Comparison of ENCODE assay signal across 13 cellular contexts in genomic region chr4:151035321-151035720, GRCh38. TPM values are rescaled to one million over a fixed set of nuclear protein-coding genes. Genes with fewer than 3 reads are reported as not detected.
A peak's percentile ranks its signal among the peaks of the same experiment; 100 is the strongest.
DNase-seq lines count a peak whose midpoint lies in the region; ATAC-seq and TF ChIP-seq lines count a peak whose summit lies in the region.
"Had no signal": no experiment of that assay in that cellular context is flagged by ENCODE, and none has a peak within 500 bp of the region (broad histone marks: within the 10 kb centered on the region; RNA-seq: fewer than 3 reads in every experiment).

No MANE protein-coding gene starts in this region.

- H3K27me3 Mint-ChIP-seq in GM23338 (ENCODE audit: insufficient read depth, low read depth, poor library complexity) (peaks cover 6% of the 10 kb centered on the region), WTC11 (ENCODE audit: low read depth) (no peaks in the 10 kb centered on the region)

- peak overlapping the region; percentile 19; the same call in 1 of the 2 replicates for H3K27ac Mint-ChIP-seq in GM23338
- peak overlapping the region; percentile 40 for H3K27ac Mint-ChIP-seq in WTC11
- H3K27ac Mint-ChIP-seq: activated T-helper 2 cell treated with anti-CD3 and anti-CD28 coated beads, Interferon-gamma antibody, Interleukin-2, Interleukin-4, amounts not matched to agents 10 μg/mL and 5 μg/mL and 100 μg/mL, durations not matched to agents 14 hours and 24 hours and 36 hours; IgD-negative memory B cell had no signal

- H3K79me1 ChIP-seq in trophoblast cell (ENCODE audit: low read length): no peaks in the 10 kb centered on the region

- no CpG with 5 or more reads among the region's 2 CpGs for WGBS in trophoblast cell (ENCODE audit: extremely low coverage, insufficient coverage, insufficient read length)

- H2AFZ ChIP-seq in GM23338 (no peak overlapping the region), trophoblast cell (ENCODE audit: insufficient read depth, low read length, poor library complexity) (no peak overlapping the region)

- no peak overlapping the region for H2BK5ac ChIP-seq in trophoblast cell (ENCODE audit: low read depth, low read length, poor library complexity)

- no peak overlapping the region for H2BK12ac ChIP-seq in trophoblast cell (ENCODE audit: low read length)

- no peak overlapping the region for H3K4me3 Mint-ChIP-seq in GM23338
- H3K4me3 Mint-ChIP-seq in WTC11: no peak overlapping the region
- H3K4me3 Mint-ChIP-seq: CD14-positive monocyte, IgD-negative memory B cell had no signal

- H3K4me3 ChIP-seq in GM23338 (no peak overlapping the region), trophoblast cell (ENCODE audit: low read depth, low read length) (no peak overlapping the region), BE2C (ENCODE audit: low read depth, low read length) (no peak overlapping the region)

- H3K23ac ChIP-seq in trophoblast cell (ENCODE audit: low read length): no peak overlapping the region

- TF ChIP-seq CTCF in GM23338 (conservative IDR thresholded peaks at IDR 0.05; ENCODE audit: low read depth in 2 of 2): no peak
- TF ChIP-seq CTCF in WTC11 (IDR thresholded peaks at IDR 0.05): no peak
- no peak for TF ChIP-seq CTCF in BE2C (IDR thresholded peaks at IDR 0.05; ENCODE audit: low read depth, low read length)

- no peak overlapping the region for H4K91ac ChIP-seq in trophoblast cell (ENCODE audit: low read depth, low read length)

- H2AK5ac ChIP-seq in trophoblast cell (ENCODE audit: low read length): no peak overlapping the region

- H3K14ac ChIP-seq in trophoblast cell (ENCODE audit: low read length): no peak overlapping the region

- no peaks in the 10 kb centered on the region for H3F3A ChIP-seq in GM23338 (replicated peaks; ENCODE audit: low read depth)

- H3K4me1 Mint-ChIP-seq in GM23338 (peaks cover 11% of the 10 kb centered on the region), WTC11 (peaks cover 19% of the 10 kb centered on the region)

- H3K36me3 Mint-ChIP-seq in GM23338 (ENCODE audit: low read depth) (peaks cover 23% of the 10 kb centered on the region), WTC11 (peaks cover 20% of the 10 kb centered on the region)
- H3K36me3 Mint-ChIP-seq: CD14-positive monocyte had no signal

- H3K4me1 ChIP-seq in GM23338 (ENCODE audit: insufficient read depth): peaks cover 12% of the 10 kb centered on the region
- no peaks in the 10 kb centered on the region for H3K4me1 ChIP-seq in trophoblast cell (ENCODE audit: control insufficient read depth in 1 of 2, insufficient read depth in 2 of 2, low read length in 2 of 2)
- no peaks in the 10 kb centered on the region for H3K4me1 ChIP-seq in BE2C

- H3K27ac ChIP-seq in GM23338 (ENCODE audit: low read depth) (peak overlapping the region; percentile 51), trophoblast cell (ENCODE audit: low read depth, low read length) (no peak overlapping the region)

- H3K27me3 ChIP-seq in GM23338 (ENCODE audit: insufficient read depth) (no peaks in the 10 kb centered on the region), trophoblast cell (ENCODE audit: insufficient read depth, low read length) (no peaks in the 10 kb centered on the region), BE2C (no peaks in the 10 kb centered on the region)

- H4K12ac ChIP-seq in trophoblast cell (ENCODE audit: low read depth, low read length): no peak overlapping the region

- H3K18ac ChIP-seq in trophoblast cell (ENCODE audit: low read length): no peak overlapping the region

- no peak overlapping the region for H3K9ac ChIP-seq in trophoblast cell (ENCODE audit: low read length)

- no peaks in the 10 kb centered on the region for H3K9me2 ChIP-seq in GM23338 (ENCODE audit: insufficient read depth)

- CTCF ChIA-PET in WTC11 (lab: Charles Lee): interaction anchor here (0.6 to 0.7 kb wide), 2 partner anchors 24 to 333 kb away, joined by 3 to 8 read pairs; no protein-coding TSS in a partner anchor

- no peak overlapping the region for H4K8ac ChIP-seq in trophoblast cell (ENCODE audit: low read depth, low read length)

- POLR2A ChIA-PET in WTC11 (lab: Charles Lee): no interaction called here

- in situ Hi-C loops in G401 (cut with HindIII; ENCODE audit: low sequenced_read_pairs): no loop called here

- no peaks in the 10 kb centered on the region for H3K9me3 Mint-ChIP-seq in GM23338
- H3K9me3 Mint-ChIP-seq in WTC11: peaks cover 11% of the 10 kb centered on the region; the same call in 1 of the 2 replicates
- H3K9me3 Mint-ChIP-seq: activated T-helper 2 cell treated with anti-CD3 and anti-CD28 coated beads, Interferon-gamma antibody, Interleukin-2, Interleukin-4, amounts not matched to agents 10 μg/mL and 5 μg/mL and 100 μg/mL, durations not matched to agents 14 hours and 24 hours and 36 hours; IgD-negative memory B cell had no signal

- H3K9me3 ChIP-seq in trophoblast cell (ENCODE audit: insufficient read depth, low read depth, low read length) (no peaks in the 10 kb centered on the region), BE2C (no peaks in the 10 kb centered on the region)

- H3K79me2 ChIP-seq in GM23338 (replicated peaks; ENCODE audit: insufficient read depth) (0 out of 2 replicates have a peak, but pooled peaks cover 8% of the 10 kb centered on the region), trophoblast cell (ENCODE audit: control insufficient read depth, insufficient read depth, low read length, poor library complexity) (no peaks in the 10 kb centered on the region)

- H3K4me2 ChIP-seq in GM23338 (no peak overlapping the region), trophoblast cell (ENCODE audit: low read length) (no peak overlapping the region)

- no peaks in the 10 kb centered on the region for H4K20me1 ChIP-seq in GM23338 (replicated peaks; ENCODE audit: insufficient read depth)

- ATAC-seq in GM23338 (peak; percentile 39; the same call in 2 of the 3 replicates), WTC11 (peak; percentile 66), sciatic nerve (no peak)

- H3K36me3 ChIP-seq in GM23338 (ENCODE audit: insufficient read depth): no peaks in the 10 kb centered on the region
- no peaks in the 10 kb centered on the region for H3K36me3 ChIP-seq in trophoblast cell (ENCODE audit: control insufficient read depth in 1 of 2, insufficient read depth in 2 of 2, low read length in 2 of 2)
- H3K36me3 ChIP-seq in BE2C: no peaks in the 10 kb centered on the region

- intact Hi-C loops in sciatic nerve (cut with DNase I): no loop called here

- H2BK120ac ChIP-seq in trophoblast cell (ENCODE audit: insufficient read depth, low read length, poor library complexity): no peak overlapping the region

- no peak overlapping the region for H3K4ac ChIP-seq in trophoblast cell (ENCODE audit: low read depth, low read length)

- DNase-seq in GM23338 (ENCODE audit: low spot score) (peak; percentile 32), NCI-H2081 treated with DMSO at 0.1 percent for 48 hours (lab: John Stamatoyannopoulos, UW) (peak; percentile 87), WTC11 (ENCODE audit: low spot score) (no peak), trophoblast cell (peak; percentile 24 to 53), sciatic nerve (ENCODE audit: low spot score) (no peak), iPS-NIHi7 (ENCODE audit: extremely low spot score) (no peak), G401 (ENCODE audit: low spot score) (no peak), BE2C (no peak)
- DNase-seq: activated CD4-positive, alpha-beta T cell treated with anti-CD3 and anti-CD28 coated beads for 48 hours; caudate nucleus had no signal

TF ChIP-seq in GM23338, 12 proteins besides CTCF, POLR2A, EP300 and RAD21 (continues in another document):
- TF ChIP-seq EZH2 (IDR thresholded peaks at IDR 0.05; ENCODE audit: low read depth, unreplicated experiment) (no peak), STAT1 (IDR thresholded peaks at IDR 0.05; ENCODE audit: unreplicated experiment) (no peak)

TF ChIP-seq in WTC11, 78 proteins besides CTCF, POLR2A, EP300 and RAD21 (continues in another document):
- TF ChIP-seq ZBTB43 (CRISPR knock-in tag; IDR thresholded peaks at IDR 0.05): no peak
- TF ChIP-seq USF2 (CRISPR knock-in tag; IDR thresholded peaks at IDR 0.05): no peak
- no peak for TF ChIP-seq ZNF219 (CRISPR knock-in tag; IDR thresholded peaks at IDR 0.05; ENCODE audit: borderline replicate concordance)
- TF ChIP-seq ATF6 (CRISPR knock-in tag; IDR thresholded peaks at IDR 0.05): no peak

RNA-seq across cellular contexts. Expression of gene LRBA, which starts 20.2 kb away (rescaled TPM):
- 99.2 and 126 TPM in 2 replicates for total RNA-seq in GM23338 (2014; rRNA removed; shearing (Covaris generic))
- 20.5 and 23.3 TPM in 2 replicates for polyA plus RNA-seq in GM23338 (2016; fragmentation: Nextera tagmentation; extraction: Ambion mirVana)
- total RNA-seq in WTC11 (2021) (69.1 to 74.9 TPM (median 69.6 TPM) in 3 replicates), sciatic nerve (34.5 TPM)
- polyA plus RNA-seq in trophoblast cell (2013): 12.4 and 12.6 TPM in 2 replicates
- 35.9 and 71.7 TPM in 2 replicates for total RNA-seq in G401 (2014; rRNA removed; shearing (Covaris generic))
- polyA plus RNA-seq in BE2C (2012; ENCODE audit: insufficient read depth, insufficient read length, low read depth): 133 TPM

Comparison
In these comparisons a context has a peak if more than half of its experiments do, and no peak if none do; other contexts are left out.
1. DNase-seq: peak in GM23338 (single experiment), NCI-H2081 treated with DMSO at 0.1 percent for 48 hours (single experiment) and trophoblast cell (2 of 2); none in WTC11 (single experiment), sciatic nerve (single experiment), iPS-NIHi7 (single experiment), G401 (single experiment) and BE2C (single experiment).